2 cellular contexts compared by ENCODE assay signal in genomic region chr1:155801149-155801548, GRCh38.
TF ChIP-seq lines count a peak whose summit lies in the region.

No MANE protein-coding gene starts in this region.

TF ChIP-seq in GM23338, 12 proteins besides CTCF, POLR2A, EP300 and RAD21 (continued from another document):
- TF ChIP-seq, protein P1, sequence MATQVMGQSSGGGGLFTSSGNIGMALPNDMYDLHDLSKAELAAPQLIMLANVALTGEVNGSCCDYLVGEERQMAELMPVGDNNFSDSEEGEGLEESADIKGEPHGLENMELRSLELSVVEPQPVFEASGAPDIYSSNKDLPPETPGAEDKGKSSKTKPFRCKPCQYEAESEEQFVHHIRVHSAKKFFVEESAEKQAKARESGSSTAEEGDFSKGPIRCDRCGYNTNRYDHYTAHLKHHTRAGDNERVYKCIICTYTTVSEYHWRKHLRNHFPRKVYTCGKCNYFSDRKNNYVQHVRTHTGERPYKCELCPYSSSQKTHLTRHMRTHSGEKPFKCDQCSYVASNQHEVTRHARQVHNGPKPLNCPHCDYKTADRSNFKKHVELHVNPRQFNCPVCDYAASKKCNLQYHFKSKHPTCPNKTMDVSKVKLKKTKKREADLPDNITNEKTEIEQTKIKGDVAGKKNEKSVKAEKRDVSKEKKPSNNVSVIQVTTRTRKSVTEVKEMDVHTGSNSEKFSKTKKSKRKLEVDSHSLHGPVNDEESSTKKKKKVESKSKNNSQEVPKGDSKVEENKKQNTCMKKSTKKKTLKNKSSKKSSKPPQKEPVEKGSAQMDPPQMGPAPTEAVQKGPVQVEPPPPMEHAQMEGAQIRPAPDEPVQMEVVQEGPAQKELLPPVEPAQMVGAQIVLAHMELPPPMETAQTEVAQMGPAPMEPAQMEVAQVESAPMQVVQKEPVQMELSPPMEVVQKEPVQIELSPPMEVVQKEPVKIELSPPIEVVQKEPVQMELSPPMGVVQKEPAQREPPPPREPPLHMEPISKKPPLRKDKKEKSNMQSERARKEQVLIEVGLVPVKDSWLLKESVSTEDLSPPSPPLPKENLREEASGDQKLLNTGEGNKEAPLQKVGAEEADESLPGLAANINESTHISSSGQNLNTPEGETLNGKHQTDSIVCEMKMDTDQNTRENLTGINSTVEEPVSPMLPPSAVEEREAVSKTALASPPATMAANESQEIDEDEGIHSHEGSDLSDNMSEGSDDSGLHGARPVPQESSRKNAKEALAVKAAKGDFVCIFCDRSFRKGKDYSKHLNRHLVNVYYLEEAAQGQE (IDR thresholded peaks at IDR 0.05; ENCODE audit: unreplicated experiment): no peak

TF ChIP-seq in WTC11, 78 proteins besides CTCF, POLR2A, EP300 and RAD21 (continued from another document):
- TF ChIP-seq HMGA2 (CRISPR knock-in tag; IDR thresholded peaks at IDR 0.05) (no peak), MYBL2 (CRISPR knock-in tag; IDR thresholded peaks at IDR 0.05) (no peak), ZNF317 (CRISPR knock-in tag; IDR thresholded peaks at IDR 0.05; ENCODE audit: borderline replicate concordance, low read depth) (no peak)
